8 cellular contexts compared by ENCODE assay signal in the genomic region with DNA sequence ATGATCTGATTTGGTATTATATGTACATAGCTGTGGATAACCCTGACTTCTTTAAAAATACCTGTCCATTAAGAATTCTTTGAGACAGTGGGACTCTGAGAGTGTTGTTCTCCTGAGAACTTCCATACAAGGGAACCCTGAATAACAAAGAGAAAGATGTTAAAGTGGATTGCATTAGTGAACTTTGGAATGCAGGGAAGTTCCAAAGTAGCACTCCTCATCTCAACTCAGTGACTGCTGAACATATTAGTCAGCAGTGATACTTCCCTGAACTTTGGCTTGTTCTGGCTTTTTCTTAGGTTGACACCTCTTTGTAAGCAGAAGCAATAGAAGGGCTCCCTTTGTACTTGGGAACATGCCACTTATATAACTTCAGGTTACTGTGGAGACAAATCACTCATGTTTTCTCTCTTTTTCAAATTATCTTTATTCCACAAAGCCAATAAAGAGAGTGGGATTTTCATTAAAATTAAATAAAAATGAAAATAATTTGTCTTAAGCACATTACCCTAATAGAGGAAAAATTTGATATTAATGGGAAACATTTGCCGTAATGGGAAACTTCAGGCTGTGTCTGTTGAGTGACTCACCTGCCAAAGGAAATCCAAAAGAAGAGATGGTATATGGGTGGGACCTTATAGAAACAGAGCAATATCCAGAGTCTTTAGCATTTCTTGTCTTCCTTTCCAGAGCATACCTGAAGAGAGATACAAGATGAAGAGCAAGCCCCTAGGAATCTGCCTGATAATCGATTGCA.
DNase-seq lines count a peak whose midpoint lies in the region; ATAC-seq and TF ChIP-seq lines count a peak whose summit lies in the region.

No MANE protein-coding gene starts in this region.

- TF ChIP-seq CTCF in AG04449 (IDR thresholded peaks at IDR 0.05; ENCODE audit: insufficient read depth, low read length, missing control alignments) = no peak

- peak; percentile 77 for DNase-seq in AG04449 (ENCODE audit: low read depth, low spot score)
- DNase-seq in NCI-H226 = peak; percentile 78
- no peak for DNase-seq in effector memory CD4-positive, alpha-beta T cell
- no peak for DNase-seq in NOMO-1 treated with DMSO at 0.1 percent for 48 hours (lab: John Stamatoyannopoulos, UW; ENCODE audit: unreplicated experiment)
- DNase-seq in KG1 (lab: John Stamatoyannopoulos, UW) = no peak

- no peak for ATAC-seq in HG02970 (IDR thresholded peaks at IDR 0.05; ENCODE audit: low FRiP score, unreplicated experiment)
- no peak for ATAC-seq in HG03280 (IDR thresholded peaks at IDR 0.05; ENCODE audit: unreplicated experiment)

- peak overlapping the region; percentile 8 for H3K27ac ChIP-seq in effector memory CD4-positive, alpha-beta T cell (ENCODE audit: insufficient read depth, low read length, poor library complexity, severe bottlenecking)
- peak overlapping the region; percentile 86 to 97 for H3K27ac ChIP-seq in mucosa of rectum (ENCODE audit: low read depth in 2 of 2, low read length in 2 of 2)

- H3K36me3 ChIP-seq in effector memory CD4-positive, alpha-beta T cell (ENCODE audit: control insufficient read depth, insufficient read depth, low read length) = peaks cover 54% of the 10 kb centered on the region
- peaks cover 23 to 33% of the 10 kb centered on the region in 2 donors for H3K36me3 ChIP-seq in mucosa of rectum (ENCODE audit: control insufficient read depth in 2 of 2, insufficient read depth in 2 of 2, low read length in 2 of 2)

- H3K4me1 ChIP-seq in effector memory CD4-positive, alpha-beta T cell (ENCODE audit: control insufficient read depth, insufficient read depth, low read length, poor library complexity, severe bottlenecking) = peaks cover 4% of the 10 kb centered on the region
- peaks cover 28 to 45% of the 10 kb centered on the region in 2 donors for H3K4me1 ChIP-seq in mucosa of rectum (ENCODE audit: control insufficient read depth in 2 of 2, insufficient read depth in 2 of 2, low read length in 2 of 2)

- no peaks in the 10 kb centered on the region for H3K9me3 ChIP-seq in effector memory CD4-positive, alpha-beta T cell (ENCODE audit: control insufficient read depth, low read length)
- no peaks in the 10 kb centered on the region for H3K9me3 ChIP-seq in mucosa of rectum (ENCODE audit: control insufficient read depth in 2 of 2, low read length in 2 of 2)

- POLR2A ChIA-PET in AG04449 (lab: Yijun Ruan, JAX) = interaction anchor here (0.8 to 1.4 kb wide), 4 partner anchors 14 to 80 kb away, joined by 3 to 8 read pairs (median 4); partner anchors contain the start of gene CFLAR

- H3K27me3 ChIP-seq in effector memory CD4-positive, alpha-beta T cell (replicated peaks; ENCODE audit: control insufficient read depth, insufficient read depth, low read length, poor library complexity, severe bottlenecking) = no peaks in the 10 kb centered on the region
- no peaks in the 10 kb centered on the region for H3K27me3 ChIP-seq in mucosa of rectum (ENCODE audit: control insufficient read depth in 2 of 2, insufficient read depth in 2 of 2, low read length in 2 of 2)

- H3K9ac ChIP-seq in mucosa of rectum (ENCODE audit: low read depth in 1 of 2, low read length in 2 of 2) = peak overlapping the region; percentile 8 to 78

- CTCF ChIA-PET in AG04449 (lab: Yijun Ruan, JAX) = interaction anchor here (1.0 to 4.2 kb wide), 3 partner anchors 10 to 243 kb away, joined by 3 to 27 read pairs (median 14); partner anchors contain the start of gene CFLAR

- H3K4me3 ChIP-seq in AG04449 (ENCODE audit: low read depth, low read length) = no peak overlapping the region
- no peak overlapping the region for H3K4me3 ChIP-seq in effector memory CD4-positive, alpha-beta T cell (ENCODE audit: insufficient read depth, low read depth, low read length, poor library complexity, severe bottlenecking)
- H3K4me3 ChIP-seq in mucosa of rectum (ENCODE audit: low read length in 2 of 2) = peak overlapping the region; percentile 17 to 60

Comparison
In these comparisons a context has a peak if more than half of its experiments do, and no peak if none do; other contexts are left out.
1. DNase-seq: peak in AG04449 (single experiment) and NCI-H226 (single experiment); none in effector memory CD4-positive, alpha-beta T cell (0 of 3), NOMO-1 treated with DMSO at 0.1 percent for 48 hours (single experiment) and KG1 (single experiment).
2. H3K4me3 ChIP-seq: peak in mucosa of rectum (2 of 2); none in AG04449 (single experiment) and effector memory CD4-positive, alpha-beta T cell (single experiment).